In the genomic region with DNA sequence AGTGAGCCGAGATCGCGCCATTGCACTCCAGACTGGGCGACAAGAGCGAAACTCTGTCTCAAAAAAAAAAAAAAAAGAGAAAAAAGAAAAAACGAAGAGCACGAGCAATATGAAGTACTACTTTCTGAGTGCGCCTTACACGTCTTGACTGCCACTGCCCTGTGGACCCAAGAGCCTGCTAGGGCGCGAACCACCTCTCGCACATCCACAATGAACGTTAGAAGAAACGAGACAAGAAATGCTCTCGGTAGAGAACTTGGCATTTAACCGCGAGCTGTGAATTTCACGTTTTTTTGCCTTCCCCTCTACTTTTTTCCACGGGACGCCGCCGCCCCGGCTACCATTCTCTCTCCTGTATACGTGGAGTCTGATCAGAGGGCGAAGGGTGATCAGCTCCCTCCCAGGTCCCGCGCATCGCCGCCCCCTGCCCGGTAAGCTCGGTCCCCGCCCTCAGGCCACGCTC, we compare ENCODE assay signal across 1 cellular context.
TF ChIP-seq lines count a peak whose summit lies in the region.

No MANE protein-coding gene starts in this region.

TF ChIP-seq in H1, 55 proteins besides CTCF, POLR2A, EP300 and RAD21:
- TF ChIP-seq SIN3A (conservative IDR thresholded peaks at IDR 0.05 in 1 of 2, IDR thresholded peaks at IDR 0.05 in 1 of 2; ENCODE audit: low read depth in 1 of 2, low read length in 2 of 2) (no peak), KDM5A (IDR thresholded peaks at IDR 0.05; ENCODE audit: low read length) (no peak)
